1 cellular context compared by ENCODE assay signal in genomic region chr1:14745321-14745720, GRCh38.
TF ChIP-seq lines count a peak whose summit lies in the region.

No MANE protein-coding gene starts in this region.

TF ChIP-seq in GM12878, 131 proteins besides CTCF, POLR2A, EP300 and RAD21 (continued from another document and continues in another):
- TF ChIP-seq USF2 (IDR thresholded peaks at IDR 0.05; ENCODE audit: borderline replicate concordance, low read depth, low read length) (no peak), FOXK2 (IDR thresholded peaks at IDR 0.05) (no peak), WRNIP1 (IDR thresholded peaks at IDR 0.05; ENCODE audit: borderline replicate concordance, low read depth, low read length) (no peak), BCLAF1 (IDR thresholded peaks at IDR 0.05) (no peak), MEF2A (IDR thresholded peaks at IDR 0.05; ENCODE audit: insufficient read depth, low read depth, low read length) (no peak), NR2F1 (conservative IDR thresholded peaks at IDR 0.05) (no peak), E2F4 (IDR thresholded peaks at IDR 0.05; ENCODE audit: low read depth, low read length) (no peak), GABPA (IDR thresholded peaks at IDR 0.05; ENCODE audit: low read depth) (no peak), ZBED1 (IDR thresholded peaks at IDR 0.05; ENCODE audit: borderline replicate concordance) (no peak), MXI1 (IDR thresholded peaks at IDR 0.05; ENCODE audit: low read depth, low read length) (peak; percentile 53; the same call in 1 of the 2 replicates), JUNB (IDR thresholded peaks at IDR 0.05) (peak; percentile 44), BMI1 (IDR thresholded peaks at IDR 0.05; ENCODE audit: borderline replicate concordance) (no peak), RBBP5 (conservative IDR thresholded peaks at IDR 0.05) (no peak), ZBTB33 (IDR thresholded peaks at IDR 0.05) (no peak), IRF5 (IDR thresholded peaks at IDR 0.05; ENCODE audit: borderline replicate concordance) (no peak), SPI1 (IDR thresholded peaks at IDR 0.05; ENCODE audit: borderline replicate concordance, insufficient read depth, low read depth, low read length) (peak; percentile 44; the same call in 1 of the 2 replicates), CBX5 (IDR thresholded peaks at IDR 0.05; ENCODE audit: low read depth) (no peak), SIN3A (IDR thresholded peaks at IDR 0.05; ENCODE audit: low read depth, low read length) (no peak), BRCA1 (IDR thresholded peaks at IDR 0.05; ENCODE audit: low read depth, low read length) (no peak), CHD1 (IDR thresholded peaks at IDR 0.05; ENCODE audit: low read depth, low read length) (no peak), ATF2 (IDR thresholded peaks at IDR 0.05; ENCODE audit: low read length) (no peak), POLR2AphosphoS5 (IDR thresholded peaks at IDR 0.05; ENCODE audit: low read length) (no peak), ELK1 (IDR thresholded peaks at IDR 0.05; ENCODE audit: low read depth, low read length) (no peak), BCL3 (IDR thresholded peaks at IDR 0.05; ENCODE audit: borderline replicate concordance, insufficient read depth, low read depth, low read length, poor library complexity, severe bottlenecking) (no peak), ZNF24 (IDR thresholded peaks at IDR 0.05) (peak; percentile 61; the same call in 1 of the 2 replicates), PBX3 (IDR thresholded peaks at IDR 0.05; ENCODE audit: insufficient replicate concordance, low read depth, low read length) (no peak), BHLHE40 (IDR thresholded peaks at IDR 0.05; ENCODE audit: borderline replicate concordance in 1 of 2, low read depth in 2 of 2, low read length in 1 of 2) (0 out of 4 replicates have a peak, but pooled peaks of 1 of the 2 experiments have one; percentile 10), E2F8 (IDR thresholded peaks at IDR 0.05; ENCODE audit: low read depth, partially characterized antibody) (no peak), ZBTB40 (IDR thresholded peaks at IDR 0.05; ENCODE audit: borderline replicate concordance) (no peak), ZNF217 (IDR thresholded peaks at IDR 0.05) (no peak), NFIC (IDR thresholded peaks at IDR 0.05; ENCODE audit: low read depth, low read length) (no peak), HDAC2 (IDR thresholded peaks at IDR 0.05) (no peak), PKNOX1 (IDR thresholded peaks at IDR 0.05) (peak; percentile 33; the same call in 1 of the 2 replicates), ZNF274 (IDR thresholded peaks at IDR 0.05; ENCODE audit: insufficient read depth, insufficient read length) (no peak), TBL1XR1 (IDR thresholded peaks at IDR 0.05; ENCODE audit: low read depth, low read length) (0 out of 2 replicates have a peak, but pooled peaks have one; percentile 19)
